ENCODE assay signal across 13 cellular contexts in the genomic region with DNA sequence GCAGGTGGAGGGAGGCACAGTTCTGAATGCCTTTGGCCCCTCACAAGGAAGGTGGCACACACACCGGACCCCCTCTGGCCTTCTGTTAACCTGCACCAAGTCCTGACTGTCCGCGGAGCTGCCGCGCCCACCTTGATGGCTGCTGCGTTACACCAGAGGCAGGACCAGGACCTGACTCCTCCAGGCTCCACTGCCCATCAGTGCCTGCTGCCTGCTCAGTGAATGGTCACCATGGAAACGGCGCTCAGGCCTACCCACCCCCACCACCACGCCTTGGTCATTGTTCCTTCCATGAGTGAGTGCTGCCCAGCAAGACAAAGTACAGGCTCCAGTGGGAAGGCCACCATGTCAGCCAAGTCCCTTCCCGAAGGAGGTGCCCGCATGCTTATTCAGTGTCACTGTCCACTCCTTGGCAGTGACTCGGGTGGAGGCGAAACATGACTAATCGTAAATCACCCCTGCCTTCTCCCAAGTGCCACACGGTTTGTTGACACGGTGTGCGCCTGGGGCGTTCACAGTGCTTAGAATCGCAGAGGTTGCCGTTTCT. TPM values are rescaled to one million over a fixed set of nuclear protein-coding genes. Genes with fewer than 3 reads are reported as not detected.
DNase-seq lines count a peak whose midpoint lies in the region; ATAC-seq, FAIRE-seq and TF ChIP-seq lines count a peak whose summit lies in the region.
"Had no signal": no experiment of that assay in that cellular context is flagged by ENCODE, and none has a peak within 500 bp of the region (broad histone marks: within the 10 kb centered on the region; RNA-seq: fewer than 3 reads in every experiment).

No MANE protein-coding gene starts in this region.

- no peaks in the 10 kb centered on the region for H3K9me3 Mint-ChIP-seq in immature natural killer cell
- H3K9me3 Mint-ChIP-seq in activated CD8-positive, alpha-beta T cell treated with anti-CD3 and anti-CD28 coated beads for 36 hours = peaks cover under 1% of the 10 kb centered on the region

- peak; percentile 14 for DNase-seq in activated CD4-positive, CD25-positive, alpha-beta regulatory T cell treated with anti-CD3 and anti-CD28 coated beads, Interleukin-2, amount 50 U/mL, for 72 hours
- DNase-seq in activated CD4-positive, CD25-positive, alpha-beta regulatory T cell (lab: John Stamatoyannopoulos, UW) = no peak
- DNase-seq in NCI-H69 (lab: John Stamatoyannopoulos, UW) = peak; percentile 98
- DNase-seq in stomach = peak; percentile 30
- DNase-seq in immature natural killer cell = no peak
- DNase-seq in DMS 273 (lab: John Stamatoyannopoulos, UW; ENCODE audit: unreplicated experiment) = no peak
- DNase-seq in activated CD8-positive, alpha-beta T cell treated with anti-CD3 and anti-CD28 coated beads for 36 hours = no peak
- DNase-seq: ACHN; activated gamma-delta T cell treated with Interleukin-2 at 50 U/mL for 16 hours; stimulated activated CD4-positive, alpha-beta T cell treated with anti-CD3 and anti-CD28 coated beads, Interleukin-2, amount 100 ng/mL, for 48 hours; T1000 had no signal

- no peak for TF ChIP-seq POLR2A in stomach (IDR thresholded peaks at IDR 0.05)

- H3K4me3 ChIP-seq in stomach = no peak overlapping the region

- H3K36me3 ChIP-seq in stomach = peaks cover 25 to 98% (median 95%) of the 10 kb centered on the region in 4 donors

- H3K9me3 ChIP-seq in stomach = peaks cover 0 to under 1% (median 0%) of the 10 kb centered on the region in 4 donors

- no peaks in the 10 kb centered on the region for H3K4me1 ChIP-seq in stomach

- POLR2A ChIA-PET in activated CD8-positive, alpha-beta T cell treated with anti-CD3 and anti-CD28 coated beads for 36 hours (lab: Charles Lee) = no interaction called here

- ATAC-seq in activated CD8-positive, alpha-beta T cell treated with anti-CD3 and anti-CD28 coated beads for 36 hours = no peak

- no peak overlapping the region for H3K4me3 Mint-ChIP-seq in immature natural killer cell
- no peak overlapping the region for H3K4me3 Mint-ChIP-seq in activated CD8-positive, alpha-beta T cell treated with anti-CD3 and anti-CD28 coated beads for 36 hours
- H3K4me3 Mint-ChIP-seq: nephron had no signal

- H3K36me3 Mint-ChIP-seq in immature natural killer cell = peaks cover 24 to 55% (median 33%) of the 10 kb centered on the region in 3 donors
- peaks cover 15% of the 10 kb centered on the region for H3K36me3 Mint-ChIP-seq in activated CD8-positive, alpha-beta T cell treated with anti-CD3 and anti-CD28 coated beads for 36 hours (ENCODE audit: low read depth)

- no peaks in the 10 kb centered on the region for H3K4me1 Mint-ChIP-seq in immature natural killer cell
- H3K4me1 Mint-ChIP-seq in activated CD8-positive, alpha-beta T cell treated with anti-CD3 and anti-CD28 coated beads for 36 hours (ENCODE audit: low read depth) = no peaks in the 10 kb centered on the region
- H3K4me1 Mint-ChIP-seq: nephron had no signal

- intact Hi-C loops in stomach (cut with DNase I; ENCODE audit: low total_unique reads) = no loop called here
- intact Hi-C loops in activated CD8-positive, alpha-beta T cell treated with anti-CD3 and anti-CD28 coated beads for 36 hours (cut with micrococcal nuclease) = no loop called here

- H3K27ac Mint-ChIP-seq in immature natural killer cell = no peak overlapping the region
- H3K27ac Mint-ChIP-seq in activated CD8-positive, alpha-beta T cell treated with anti-CD3 and anti-CD28 coated beads for 36 hours = no peak overlapping the region

- TF ChIP-seq CTCF in stomach (IDR thresholded peaks at IDR 0.05) = no peak
- TF ChIP-seq CTCF in activated CD8-positive, alpha-beta T cell treated with anti-CD3 and anti-CD28 coated beads for 36 hours (IDR thresholded peaks at IDR 0.05) = no peak

- H3K27ac ChIP-seq in stomach = no peak overlapping the region

- H3K27me3 ChIP-seq in stomach = no peaks in the 10 kb centered on the region

- no peak for TF ChIP-seq EP300 in stomach (IDR thresholded peaks at IDR 0.05)

- CTCF ChIA-PET in activated CD8-positive, alpha-beta T cell treated with anti-CD3 and anti-CD28 coated beads for 36 hours (lab: Charles Lee) = no interaction called here

- peak; percentile 84 for FAIRE-seq in islet of Langerhans (lab: Jason Lieb, UNC)

- H3K27me3 Mint-ChIP-seq in immature natural killer cell (ENCODE audit: low read depth in 3 of 3) = peaks cover 0 to 4% (median 0%) of the 10 kb centered on the region in 3 donors
- H3K27me3 Mint-ChIP-seq in activated CD8-positive, alpha-beta T cell treated with anti-CD3 and anti-CD28 coated beads for 36 hours = no peaks in the 10 kb centered on the region

- 65 to 87% (median 70%) methylated on average over 20 of the region's 20 CpGs for WGBS in stomach, 5 donors

RNA-seq across cellular contexts. Expression of gene SLC37A1, which starts 57.3 kb away (rescaled TPM):
- total RNA-seq in stomach = 10 to 100 TPM in 4 of 5 donors, 1 to 10 TPM in 1; 9.8 to 72.9 (median 23.9) TPM
- polyA plus RNA-seq in stomach (10 to 100 TPM; 10.3 to 12.4 (median 11.3) TPM), immature natural killer cell (1 to 10 TPM in 2 of 3 donors, under 1 TPM in 1; 0.09 to 6.3 (median 3.0) TPM)
- 10 to 100 TPM; 12.8 to 14.9 TPM for total RNA-seq in activated CD8-positive, alpha-beta T cell treated with anti-CD3 and anti-CD28 coated beads for 36 hours

Comparison
In these comparisons a context has a peak if more than half of its experiments do, and no peak if none do; other contexts are left out.
1. DNase-seq: peak in activated CD4-positive, CD25-positive, alpha-beta regulatory T cell treated with anti-CD3 and anti-CD28 coated beads, Interleukin-2, amount 50 U/mL, for 72 hours (single experiment), NCI-H69 (single experiment) and stomach (single experiment); none in activated CD4-positive, CD25-positive, alpha-beta regulatory T cell (0 of 4), immature natural killer cell (0 of 3), DMS 273 (single experiment) and activated CD8-positive, alpha-beta T cell treated with anti-CD3 and anti-CD28 coated beads for 36 hours (single experiment).